8 cellular contexts compared by ENCODE assay signal in genomic region chr16:69494993-69495392, GRCh38.
DNase-seq lines count a peak whose midpoint lies in the region; ATAC-seq and TF ChIP-seq lines count a peak whose summit lies in the region.

No MANE protein-coding gene starts in this region.

- H3K4me1 Mint-ChIP-seq in chondrocyte (ENCODE audit: low read depth), result no peaks in the 10 kb centered on the region

- H3K27me3 Mint-ChIP-seq in chondrocyte (ENCODE audit: low read depth), result no peaks in the 10 kb centered on the region

- no peaks in the 10 kb centered on the region for H3K9me3 Mint-ChIP-seq in chondrocyte (ENCODE audit: low read depth)

- no peaks in the 10 kb centered on the region for H3K36me3 Mint-ChIP-seq in chondrocyte (ENCODE audit: low read depth)

- H3K27ac Mint-ChIP-seq in chondrocyte (ENCODE audit: unreplicated experiment), result no peak overlapping the region

- DNase-seq in GM13976 (ENCODE audit: low spot score) (peak; percentile 48), RPMI8226 (peak; percentile 47), chondrocyte (ENCODE audit: low spot score) (no peak), DMS153 (lab: John Stamatoyannopoulos, UW) (no peak), NCI-H1436 (lab: John Stamatoyannopoulos, UW) (no peak)
- peak; percentile 12 for DNase-seq in stimulated activated CD4-positive, alpha-beta T cell treated with anti-CD3 and anti-CD28 coated beads, Interleukin-2, amount 100 ng/mL, for 4 hours (ENCODE audit: low read depth)

- TF ChIP-seq CTCF in GM13976 (IDR thresholded peaks at IDR 0.05; ENCODE audit: borderline replicate concordance, control extremely low read depth, extremely low read depth, insufficient read depth, missing control alignments), result no peak
- peak; percentile 61 for TF ChIP-seq CTCF in chondrocyte (IDR thresholded peaks at IDR 0.05)

- no peak overlapping the region for H3K4me3 Mint-ChIP-seq in chondrocyte (ENCODE audit: unreplicated experiment)

- in situ Hi-C loops in GM13976 (cut with MboI; ENCODE audit: low sequenced_read_pairs, unreplicated experiment), result no loop called here

- ATAC-seq in HG02884 (IDR thresholded peaks at IDR 0.05; ENCODE audit: unreplicated experiment) (no peak), GM19452 (IDR thresholded peaks at IDR 0.05; ENCODE audit: unreplicated experiment) (no peak)

Comparison
In these comparisons a context has a peak if more than half of its experiments do, and no peak if none do; other contexts are left out.
1. DNase-seq: peak in GM13976 (single experiment), RPMI8226 (single experiment) and stimulated activated CD4-positive, alpha-beta T cell treated with anti-CD3 and anti-CD28 coated beads, Interleukin-2, amount 100 ng/mL, for 4 hours (single experiment); none in chondrocyte (single experiment), DMS153 (single experiment) and NCI-H1436 (single experiment).